8 cellular contexts compared by ENCODE assay signal in genomic region chr5:172959824-172960799, GRCh38. TPM values are rescaled to one million over a fixed set of nuclear protein-coding genes. Genes with fewer than 3 reads are reported as not detected.
DNase-seq lines count a peak whose midpoint lies in the region; ATAC-seq, FAIRE-seq and TF ChIP-seq lines count a peak whose summit lies in the region.

No MANE protein-coding gene starts in this region.

- H3K4me3 ChIP-seq in adrenal gland: peak overlapping the region in 3 of 4 donors; percentile 70 to 92 (median 79)
- peak overlapping the region; percentile 70 to 74 for H3K4me3 ChIP-seq in left lung
- H3K4me3 ChIP-seq in thyroid gland (replicated peaks in 1 of 3): peak overlapping the region; percentile 3 to 87 (median 64)

- peaks cover 6 to 14% of the 10 kb centered on the region in 2 donors for H3K4me1 ChIP-seq in adrenal gland (replicated peaks in 1 of 2)
- H3K4me1 ChIP-seq in left lung: peaks cover 7 to 19% of the 10 kb centered on the region in 2 donors
- peaks cover 10 to 12% of the 10 kb centered on the region in 2 donors for H3K4me1 ChIP-seq in thyroid gland

- TF ChIP-seq CTCF in adrenal gland (IDR thresholded peaks at IDR 0.05) (no peak), left lung (IDR thresholded peaks at IDR 0.05) (no peak), thyroid gland (IDR thresholded peaks at IDR 0.05) (no peak)

- H3K36me3 Mint-ChIP-seq in activated CD4-positive, alpha-beta T cell treated with anti-CD3 and anti-CD28 coated beads, Interleukin-2, amount 10 ng/mL, durations not matched to agents 24 days and 14 days (ENCODE audit: low read depth): peaks cover 22% of the 10 kb centered on the region

- H3K4me1 Mint-ChIP-seq in activated CD4-positive, alpha-beta T cell treated with anti-CD3 and anti-CD28 coated beads, Interleukin-2, amount 10 ng/mL, durations not matched to agents 24 days and 14 days: peaks cover 30% of the 10 kb centered on the region

- WGBS in adrenal gland, 4 donors: 10 to 15% (median 11%) methylated on average over 16 to 28 of the region's 28 CpGs
- 11 to 13% methylated on average over 28 of the region's 28 CpGs for WGBS in thyroid gland, 2 donors

- H3K36me3 ChIP-seq in adrenal gland (replicated peaks in 1 of 2): no peaks in the 10 kb centered on the region
- peaks cover 0 to 15% of the 10 kb centered on the region in 2 donors for H3K36me3 ChIP-seq in left lung
- H3K36me3 ChIP-seq in thyroid gland: no peaks in the 10 kb centered on the region

- TF ChIP-seq POLR2A in adrenal gland (IDR thresholded peaks at IDR 0.05): no peak
- TF ChIP-seq POLR2A in thyroid gland (IDR thresholded peaks at IDR 0.05): no peak
- no peak for TF ChIP-seq POLR2A in GM12892 (IDR thresholded peaks at IDR 0.05; ENCODE audit: low read depth, low read length)

- H3K27me3 Mint-ChIP-seq in activated CD4-positive, alpha-beta T cell treated with anti-CD3 and anti-CD28 coated beads, Interleukin-2, amount 10 ng/mL, durations not matched to agents 24 days and 14 days: peaks cover 2% of the 10 kb centered on the region

- H3K27ac ChIP-seq in adrenal gland (peak overlapping the region in 4 of 5 donors; percentile 64 to 92 (median 84)), left lung (peak overlapping the region; percentile 82 to 90), thyroid gland (peak overlapping the region in 1 of 3 donors; percentile 87)

- intact Hi-C loops in activated CD4-positive, alpha-beta T cell treated with anti-CD3 and anti-CD28 coated beads, Interleukin-2, amount 10 ng/mL, durations not matched to agents 24 days and 14 days (cut with micrococcal nuclease): loop anchor here (1.0 to 10.0 kb wide), 7 partner anchors 23 to 656 kb away; partner anchors contain the start of genes ATP6V0E1, BNIP1, BOD1 and STC2
- intact Hi-C loops in adrenal gland (cut with DNase I) (no loop called here), left lung (cut with DNase I) (no loop called here), thyroid gland (cut with DNase I) (no loop called here)

- ATAC-seq in left lung (no peak), GM19467 (IDR thresholded peaks at IDR 0.05; ENCODE audit: unreplicated experiment) (no peak)

- peak overlapping the region; percentile 92 for H3K4me3 Mint-ChIP-seq in activated CD4-positive, alpha-beta T cell treated with anti-CD3 and anti-CD28 coated beads, Interleukin-2, amount 10 ng/mL, durations not matched to agents 24 days and 14 days

- FAIRE-seq in GM12892 (lab: Jason Lieb, UNC): no peak

- no peaks in the 10 kb centered on the region for H3K27me3 ChIP-seq in adrenal gland
- no peaks in the 10 kb centered on the region for H3K27me3 ChIP-seq in left lung
- no peaks in the 10 kb centered on the region for H3K27me3 ChIP-seq in thyroid gland

- no peaks in the 10 kb centered on the region for H3K9me3 Mint-ChIP-seq in activated CD4-positive, alpha-beta T cell treated with anti-CD3 and anti-CD28 coated beads, Interleukin-2, amount 10 ng/mL, durations not matched to agents 24 days and 14 days

- H3K27ac Mint-ChIP-seq in activated CD4-positive, alpha-beta T cell treated with anti-CD3 and anti-CD28 coated beads, Interleukin-2, amount 10 ng/mL, durations not matched to agents 24 days and 14 days: peak overlapping the region; percentile 90

- no peak for DNase-seq in activated CD4-positive, alpha-beta T cell treated with anti-CD3 and anti-CD28 coated beads, Interleukin-2, amount 10 ng/mL, durations not matched to agents 24 days and 14 days
- no peak for DNase-seq in activated CD4-positive, alpha-beta T cell treated with anti-CD3 and anti-CD28 coated beads, Interleukin-2, amount 50 U/mL, for 48 hours
- DNase-seq in adrenal gland (peak in 1 of 7 donors; percentile 34), left lung (no peak), thyroid gland (no peak), cortex of kidney (lab: John Stamatoyannopoulos, UW) (no peak), GM12892 (ENCODE audit: insufficient read length) (no peak)

- H3K9me3 ChIP-seq in adrenal gland (replicated peaks in 1 of 3) (no peaks in the 10 kb centered on the region), left lung (no peaks in the 10 kb centered on the region), thyroid gland (no peaks in the 10 kb centered on the region)

RNA-seq across cellular contexts. Expression of gene RPL26L1, which starts 0.9 kb away (rescaled TPM):
- total RNA-seq in activated CD4-positive, alpha-beta T cell treated with anti-CD3 and anti-CD28 coated beads, Interleukin-2, amount 10 ng/mL, durations not matched to agents 24 days and 14 days: 76.7 and 77.8 TPM in 2 replicates
- total RNA-seq in adrenal gland (10 to 100 TPM; 11.9 to 58.8 (median 41.6) TPM), left lung (10 to 100 TPM; 28.3 to 33.7 TPM), thyroid gland (10 to 100 TPM; 27.2 to 46.7 (median 42.9) TPM)
- polyA plus RNA-seq in adrenal gland: 10 to 100 TPM; 28.5 to 94.8 (median 54.4) TPM
- polyA plus RNA-seq in GM12892 (2012; ENCODE audit: missing spikeins): 86.9 TPM

RNA-seq across cellular contexts. Expression of gene ATP6V0E1, which starts 23.5 kb away (rescaled TPM):
- 146 and 147 TPM in 2 replicates for total RNA-seq in activated CD4-positive, alpha-beta T cell treated with anti-CD3 and anti-CD28 coated beads, Interleukin-2, amount 10 ng/mL, durations not matched to agents 24 days and 14 days
- 100 to 1,000 TPM; 159 to 338 (median 253) TPM for total RNA-seq in adrenal gland
- 100 to 1,000 TPM; 139 to 413 (median 201) TPM for polyA plus RNA-seq in adrenal gland
- 100 to 1,000 TPM; 380 to 385 TPM for total RNA-seq in left lung
- 100 to 1,000 TPM; 170 to 254 (median 198) TPM for total RNA-seq in thyroid gland
- polyA plus RNA-seq in GM12892 (2012; ENCODE audit: missing spikeins): 277 TPM
